Comparison of ENCODE assay signal across 21 cellular contexts in genomic region chr7:133050200-133050995, GRCh38.
"Had no signal": no experiment of that assay in that cellular context is flagged by ENCODE, and none has a peak within 500 bp of the region (broad histone marks: within the 10 kb centered on the region; RNA-seq: fewer than 3 reads in every experiment).

No MANE protein-coding gene starts in this region.

- ATAC-seq: activated CD4-positive, alpha-beta T cell treated with anti-CD3 and anti-CD28 coated beads for 36 hours; activated CD8-positive, alpha-beta memory T cell treated with anti-CD3 and anti-CD28 coated beads, Interleukin-2, amount 10 ng/mL, durations not matched to agents 7 days and 5 days; activated CD8-positive, alpha-beta T cell treated with anti-CD3 and anti-CD28 coated beads, Interleukin-2, amount 10 ng/mL, durations not matched to agents 7 days and 5 days; stimulated activated memory B cell treated with anti-CD40 and anti-IgM and Interleukin-4, amounts not matched to agents 10 μg/mL and 1 μg/mL and 100 μg/mL, for 72 hours had no signal

- DNase-seq: activated CD4-positive, alpha-beta T cell treated with anti-CD3 and anti-CD28 coated beads for 36 hours; activated CD4-positive, CD25-positive, alpha-beta regulatory T cell; activated CD8-positive, alpha-beta memory T cell treated with anti-CD3 and anti-CD28 coated beads, Interleukin-2, amount 10 ng/mL, durations not matched to agents 7 days and 5 days; activated CD8-positive, alpha-beta T cell treated with anti-CD3 and anti-CD28 coated beads, Interleukin-2, amount 10 ng/mL, durations not matched to agents 7 days and 5 days; activated T-cell treated with anti-CD3 and anti-CD28 coated beads, Interleukin-2, amount 50 U/mL, for 48 hours; cortex of kidney; kidney glomerular epithelial cell; left lung; occipital lobe; stimulated activated CD4-positive, alpha-beta T cell treated with anti-CD3 and anti-CD28 coated beads, Interleukin-1b, Interleukin-23, amount 100 ng/mL, for 48 hours; stimulated activated CD4-positive, alpha-beta T cell treated with anti-CD3 and anti-CD28 coated beads, Interleukin-4, amount 100 ng/mL, for 4 hours; stimulated activated CD8-positive, alpha-beta memory T cell treated with anti-CD3 and anti-CD28 coated beads, Interleukin-4, amount 100 ng/mL, for 48 hours; stomach; upper lobe of right lung had no signal

- H3K27me3 ChIP-seq: breast epithelium, left lung, neural progenitor cell, stomach, thyroid gland, upper lobe of right lung had no signal

- FAIRE-seq: endothelial cell of umbilical vein had no signal

- H3K27ac ChIP-seq: breast epithelium, left lung, neural progenitor cell, parathyroid adenoma, stomach, thyroid gland, upper lobe of right lung had no signal

- H3K9me3 ChIP-seq: breast epithelium, left lung, stomach, thyroid gland, upper lobe of right lung had no signal

- H3K36me3 ChIP-seq: breast epithelium, left lung, neural progenitor cell, stomach, thyroid gland, upper lobe of right lung had no signal

- H3K4me3 ChIP-seq: breast epithelium, left lung, neural progenitor cell, smooth muscle cell, stomach, thyroid gland, upper lobe of right lung had no signal
